19 cellular contexts compared by ENCODE assay signal in the genomic region with DNA sequence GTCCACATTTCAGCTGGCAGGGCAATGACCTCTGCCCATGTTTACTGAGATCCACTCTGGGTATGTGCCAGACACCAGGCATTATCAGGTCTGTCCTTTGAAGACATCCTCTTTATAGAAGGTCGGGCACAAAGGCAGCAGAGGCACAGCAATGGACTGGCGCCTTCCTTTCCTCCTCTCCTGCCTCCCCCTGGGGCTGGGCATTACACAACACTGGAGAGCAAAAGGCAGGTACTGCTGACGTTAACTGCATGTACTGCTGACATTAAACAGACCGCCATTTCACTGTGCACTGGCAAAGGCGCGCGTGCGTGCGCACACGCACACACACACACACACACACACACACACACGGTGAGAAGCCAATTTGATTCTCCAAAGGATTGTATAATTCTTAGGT. TPM values are rescaled to one million over a fixed set of nuclear protein-coding genes. Genes with fewer than 3 reads are reported as not detected.
DNase-seq lines count a peak whose midpoint lies in the region; ATAC-seq and TF ChIP-seq lines count a peak whose summit lies in the region.
"Had no signal": no experiment of that assay in that cellular context is flagged by ENCODE, and none has a peak within 500 bp of the region (broad histone marks: within the 10 kb centered on the region; RNA-seq: fewer than 3 reads in every experiment).

No MANE protein-coding gene starts in this region.

- POLR2A ChIA-PET in CD4-positive, alpha-beta memory T cell (lab: Charles Lee; ENCODE audit: partially characterized antibody) = no interaction called here

- no CpG with 5 or more reads among the region's 11 CpGs for WGBS in neuronal stem cell (ENCODE audit: extremely low coverage in 2 of 2, insufficient read length in 2 of 2, insufficient replicate concordance in 1 of 2), 2 donors
- 83% methylated on average over 11 of the region's 11 CpGs for WGBS in prostate gland

- TF ChIP-seq CTCF in prostate gland (IDR thresholded peaks at IDR 0.05) = no peak

- H3K27ac Mint-ChIP-seq in CD4-positive, alpha-beta memory T cell = peak overlapping the region in 4 of 7 donors; percentile 38 to 80 (median 66)
- H3K27ac Mint-ChIP-seq: activated naive CD8-positive, alpha-beta T cell had no signal

- no peak overlapping the region for H2AFZ ChIP-seq in neuronal stem cell (ENCODE audit: low read length)

- H3K4ac ChIP-seq in neuronal stem cell (ENCODE audit: low read length) = no peak overlapping the region

- no peak overlapping the region for H3K27ac ChIP-seq in CD4-positive, alpha-beta memory T cell (ENCODE audit: low read depth, low read length)
- no peak overlapping the region for H3K27ac ChIP-seq in neuronal stem cell (replicated peaks; ENCODE audit: low read length)
- no peak overlapping the region for H3K27ac ChIP-seq in prostate gland
- H3K27ac ChIP-seq: body of pancreas, coronary artery, suprapubic skin had no signal

- H3K4me1 ChIP-seq in CD4-positive, alpha-beta memory T cell (ENCODE audit: insufficient read depth, low read length) = peaks cover 44% of the 10 kb centered on the region
- H3K4me1 ChIP-seq in neuronal stem cell (ENCODE audit: control insufficient read depth in 2 of 2, insufficient read depth in 1 of 2, low read depth in 1 of 2, low read length in 2 of 2) (peaks cover 3 to 5% of the 10 kb centered on the region in 2 donors), prostate gland (replicated peaks) (no peaks in the 10 kb centered on the region)

- H3K18ac ChIP-seq in neuronal stem cell (ENCODE audit: low read length) = no peak overlapping the region

- H3K36me3 ChIP-seq in CD4-positive, alpha-beta memory T cell (ENCODE audit: insufficient read depth, low read length) = no peaks in the 10 kb centered on the region
- H3K36me3 ChIP-seq in neuronal stem cell (replicated peaks in 1 of 2; ENCODE audit: control insufficient read depth in 2 of 2, insufficient read depth in 2 of 2, low read length in 2 of 2) (no peaks in the 10 kb centered on the region), prostate gland (no peaks in the 10 kb centered on the region)
- H3K36me3 ChIP-seq: suprapubic skin had no signal

- H3K27me3 Mint-ChIP-seq in CD4-positive, alpha-beta memory T cell = peaks cover 0 to 2% of the 10 kb centered on the region in 2 donors

- no peak overlapping the region for H3K9ac ChIP-seq in neuronal stem cell (ENCODE audit: low read depth, low read length, poor library complexity)

- no peak overlapping the region for H4K8ac ChIP-seq in neuronal stem cell (ENCODE audit: low read depth, low read length)

- peaks cover 36 to 54% (median 45%) of the 10 kb centered on the region in 4 donors for H3K4me1 Mint-ChIP-seq in CD4-positive, alpha-beta memory T cell

- intact Hi-C loops in CD4-positive, alpha-beta memory T cell (cut with micrococcal nuclease) = no loop called here
- intact Hi-C loops in left ventricle myocardium superior (cut with micrococcal nuclease) (no loop called here), prostate gland (cut with DNase I) (loop anchor here (10.0 kb wide), 1 partner anchor 449 kb away; no protein-coding TSS in a partner anchor)

- peak overlapping the region; percentile 37 for H2AK5ac ChIP-seq in neuronal stem cell (ENCODE audit: low read depth, low read length)

- H2BK120ac ChIP-seq in neuronal stem cell (ENCODE audit: low read depth, low read length) = no peak overlapping the region

- H3K9me3 Mint-ChIP-seq in CD4-positive, alpha-beta memory T cell = no peaks in the 10 kb centered on the region

- no peak overlapping the region for H3K23ac ChIP-seq in neuronal stem cell (ENCODE audit: low read depth, low read length, poor library complexity)

- CTCF ChIA-PET in CD4-positive, alpha-beta memory T cell (lab: Charles Lee; ENCODE audit: partially characterized antibody) = interaction anchor here (1.1 to 1.6 kb wide), 4 partner anchors 9 to 32 kb away, joined by 3 to 6 read pairs (median 4); no protein-coding TSS in a partner anchor

- H3K79me1 ChIP-seq in neuronal stem cell (ENCODE audit: low read depth, low read length) = no peaks in the 10 kb centered on the region

- H3K36me3 Mint-ChIP-seq in CD4-positive, alpha-beta memory T cell = no peaks in the 10 kb centered on the region
- H3K36me3 Mint-ChIP-seq: activated CD4-positive, alpha-beta memory T cell treated with anti-CD3 and anti-CD28 coated beads for 36 hours; activated naive CD8-positive, alpha-beta T cell had no signal

- ATAC-seq in left ventricle myocardium superior (peak; percentile 63), GM21390 (IDR thresholded peaks at IDR 0.05; ENCODE audit: unreplicated experiment) (no peak)
- ATAC-seq: body of pancreas, Panc1 had no signal

- H2BK12ac ChIP-seq in neuronal stem cell (ENCODE audit: low read length) = no peak overlapping the region

- no peaks in the 10 kb centered on the region for H3K9me3 ChIP-seq in CD4-positive, alpha-beta memory T cell (ENCODE audit: control insufficient read depth in 1 of 2, low read length in 2 of 2)
- H3K9me3 ChIP-seq in neuronal stem cell (replicated peaks in 1 of 2; ENCODE audit: control insufficient read depth in 2 of 2, insufficient read depth in 1 of 2, low read depth in 1 of 2, low read length in 2 of 2) (peaks cover 0 to 4% of the 10 kb centered on the region in 2 donors), prostate gland (no peaks in the 10 kb centered on the region)
- H3K9me3 ChIP-seq: body of pancreas, suprapubic skin had no signal

- no peak overlapping the region for H3K4me3 ChIP-seq in CD4-positive, alpha-beta memory T cell (ENCODE audit: low read length in 2 of 2)
- H3K4me3 ChIP-seq in neuronal stem cell (ENCODE audit: low read length in 2 of 2) (no peak overlapping the region), prostate gland (no peak overlapping the region)
- H3K4me3 ChIP-seq: body of pancreas, coronary artery, suprapubic skin had no signal

- no peak overlapping the region for H2BK15ac ChIP-seq in neuronal stem cell (ENCODE audit: low read length)

- H4K91ac ChIP-seq in neuronal stem cell (ENCODE audit: low read depth, low read length, poor library complexity) = no peak overlapping the region

- no peak overlapping the region for H3K14ac ChIP-seq in neuronal stem cell (ENCODE audit: low read length)

- no peak for TF ChIP-seq POLR2A in prostate gland (IDR thresholded peaks at IDR 0.05)

- DNase-seq in CD4-positive, alpha-beta memory T cell = no peak
- DNase-seq in SW480 (ENCODE audit: low spot score) = peak; percentile 24
- DNase-seq in left ventricle myocardium superior = no peak
- no peak for DNase-seq in neuronal stem cell (ENCODE audit: low spot score)
- DNase-seq in DMS 273 treated with DMSO at 0.1 percent for 48 hours (lab: John Stamatoyannopoulos, UW) = no peak
- DNase-seq in prostate gland (ENCODE audit: low spot score) = no peak
- DNase-seq: activated T-cell treated with anti-CD3 and anti-CD28 coated beads, Interleukin-2, amount 50 U/mL, for 1 hour; body of pancreas; NCI-H1436 treated with DMSO at 0.1 percent for 48 hours; NCI-H2171 treated with DMSO at 0.1 percent for 48 hours; small intestine; stimulated activated CD4-positive, alpha-beta T cell treated with anti-CD3 and anti-CD28 coated beads, Interleukin-4, amount 100 ng/mL, for 24 hours had no signal

- no peaks in the 10 kb centered on the region for H3K27me3 ChIP-seq in CD4-positive, alpha-beta memory T cell (ENCODE audit: insufficient read depth, low read length)
- peaks cover 0 to 49% (median 7%) of the 10 kb centered on the region in 3 experiments for H3K27me3 ChIP-seq in neuronal stem cell (ENCODE audit: control insufficient read depth in 3 of 3, insufficient read depth in 3 of 3, low read depth in 1 of 3, low read length in 3 of 3)
- no peaks in the 10 kb centered on the region for H3K27me3 ChIP-seq in prostate gland (replicated peaks; ENCODE audit: insufficient read depth)
- H3K27me3 ChIP-seq: body of pancreas had no signal

- H3K4me3 Mint-ChIP-seq in CD4-positive, alpha-beta memory T cell = peak overlapping the region in 5 of 8 donors; percentile 7 to 89 (median 41)
- H3K4me3 Mint-ChIP-seq: activated CD4-positive, alpha-beta memory T cell treated with anti-CD3 and anti-CD28 coated beads for 36 hours had no signal

- no peak overlapping the region for H2BK5ac ChIP-seq in neuronal stem cell (ENCODE audit: low read length)

- no peak overlapping the region for H3K4me2 ChIP-seq in neuronal stem cell (ENCODE audit: insufficient read depth, low read length, poor library complexity, severe bottlenecking)

RNA-seq across cellular contexts. Expression of gene UBXN10, which starts 2.0 kb away (rescaled TPM):
- total RNA-seq in CD4-positive, alpha-beta memory T cell = under 1 TPM; 0.06 to 0.08 TPM
- polyA plus RNA-seq in CD4-positive, alpha-beta memory T cell = under 1 TPM; 0.69 to 0.78 TPM
- total RNA-seq in left ventricle myocardium superior (0.92 TPM), prostate gland (10 to 100 TPM in 1 of 2 donors, 1 to 10 TPM in 1; 1.6 to 10.6 TPM)
- polyA plus RNA-seq in neuronal stem cell (2013, experiment 1 of 2) = 0.50 TPM
- 0.55 TPM for polyA plus RNA-seq in neuronal stem cell (2013, experiment 2 of 2)
- total RNA-seq: osteocyte had no signal

RNA-seq across cellular contexts. Expression of gene PLA2G2C, which starts 2.4 kb away (rescaled TPM):
- total RNA-seq in CD4-positive, alpha-beta memory T cell = not detected
- not detected for polyA plus RNA-seq in CD4-positive, alpha-beta memory T cell
- not detected for total RNA-seq in left ventricle myocardium superior
- not detected for polyA plus RNA-seq in neuronal stem cell (2013, experiment 1 of 2)
- polyA plus RNA-seq in neuronal stem cell (2013, experiment 2 of 2) = not detected
- total RNA-seq in prostate gland = under 1 TPM in 1 of 2 donors, not detected in 1; 0.23 TPM
- total RNA-seq: body of pancreas, osteocyte, suprapubic skin had no signal

RNA-seq across cellular contexts. Expression of gene PLA2G2F, which starts 44.8 kb away (rescaled TPM):
- total RNA-seq in CD4-positive, alpha-beta memory T cell = not detected
- not detected for polyA plus RNA-seq in CD4-positive, alpha-beta memory T cell
- total RNA-seq in left ventricle myocardium superior (not detected), prostate gland (under 1 TPM; 0.23 TPM)
- polyA plus RNA-seq in neuronal stem cell (2013, experiment 1 of 2) = not detected
- not detected for polyA plus RNA-seq in neuronal stem cell (2013, experiment 2 of 2)
- total RNA-seq: activated CD4-positive, alpha-beta memory T cell treated with anti-CD3 and anti-CD28 coated beads for 36 hours; body of pancreas; osteocyte had no signal
